ENCODE assay signal across 8 cellular contexts in genomic region chr17:68248199-68248825, GRCh38. TPM values are rescaled to one million over a fixed set of nuclear protein-coding genes. Genes with fewer than 3 reads are reported as not detected.
DNase-seq lines count a peak whose midpoint lies in the region; ATAC-seq and TF ChIP-seq lines count a peak whose summit lies in the region.

No MANE protein-coding gene starts in this region.

- H3K79me2 ChIP-seq in GM23248 (ENCODE audit: insufficient read depth) = peaks cover 24% of the 10 kb centered on the region; the same call in 1 of the 2 replicates

- 0 to 2% methylated on average over 8 to 19 of the region's 19 CpGs for WGBS in GM23248 (ENCODE audit: low coverage in 1 of 2, low lambda C conversion rate in 2 of 2, missing lambda C conversion rate in 2 of 2), 2 experiments
- WGBS in adrenal gland, 4 donors = 1 to 4% (median 3%) methylated on average over 6 to 19 of the region's 19 CpGs

- H3K4me3 ChIP-seq in GM23248 (peak overlapping the region; percentile 78), adrenal gland (peak overlapping the region; percentile 26 to 91 (median 62))

- ATAC-seq in sciatic nerve = peak; percentile 70

- H3K27me3 ChIP-seq in GM23248 (replicated peaks; ENCODE audit: insufficient read depth) = no peaks in the 10 kb centered on the region
- no peaks in the 10 kb centered on the region for H3K27me3 ChIP-seq in adrenal gland

- intact Hi-C loops in adrenal gland (cut with DNase I) (no loop called here), sciatic nerve (cut with DNase I) (no loop called here)

- no peaks in the 10 kb centered on the region for H3K9me3 ChIP-seq in GM23248 (ENCODE audit: low read depth)
- no peaks in the 10 kb centered on the region for H3K9me3 ChIP-seq in adrenal gland (replicated peaks in 1 of 3)

- DNase-seq in NCI-H2029 (lab: John Stamatoyannopoulos, UW) (peak; percentile 17), NCI-H2029 treated with DMSO at 0.1 percent for 48 hours (lab: John Stamatoyannopoulos, UW) (no peak), GM23248 (peak; percentile 86), M059J (ENCODE audit: low read depth) (peak; percentile 45), adrenal gland (peak in 5 of 7 donors; percentile 59 to 88 (median 77)), hepatic stellate cell (ENCODE audit: low spot score) (peak; percentile 59), sciatic nerve (ENCODE audit: low spot score) (no peak), NOMO-1 treated with DMSO at 0.1 percent for 48 hours (lab: John Stamatoyannopoulos, UW; ENCODE audit: unreplicated experiment) (no peak)

- H3K9me2 ChIP-seq in GM23248 (ENCODE audit: insufficient read depth) = no peaks in the 10 kb centered on the region

- H3K27ac ChIP-seq in GM23248 = peak overlapping the region; percentile 88
- H3K27ac ChIP-seq in adrenal gland = peak overlapping the region; percentile 92 to 98 (median 97)

- peak overlapping the region; percentile 83 for H3K4me2 ChIP-seq in GM23248 (ENCODE audit: unreplicated experiment)

- in situ Hi-C loops in GM23248 (cut with MboI) = no loop called here

- H3K4me1 ChIP-seq in GM23248 (ENCODE audit: insufficient read depth) (peaks cover 12% of the 10 kb centered on the region), adrenal gland (replicated peaks in 1 of 2) (peaks cover 10% of the 10 kb centered on the region in 2 donors)

- peaks cover 9% of the 10 kb centered on the region; the same call in 1 of the 2 replicates for H3F3A ChIP-seq in GM23248 (ENCODE audit: insufficient read depth)

- H3K9ac ChIP-seq in GM23248 = peak overlapping the region; percentile 93

- H3K36me3 ChIP-seq in GM23248 (ENCODE audit: low read depth) (peaks cover 7% of the 10 kb centered on the region; the same call in 1 of the 2 replicates), adrenal gland (replicated peaks in 1 of 2) (peaks cover 0 to 17% of the 10 kb centered on the region in 2 donors)

- TF ChIP-seq CTCF in adrenal gland (IDR thresholded peaks at IDR 0.05) = no peak

- H2AFZ ChIP-seq in GM23248 = peak overlapping the region; percentile 86

- no peak for TF ChIP-seq POLR2A in adrenal gland (IDR thresholded peaks at IDR 0.05)

- no peaks in the 10 kb centered on the region for H4K20me1 ChIP-seq in GM23248 (ENCODE audit: insufficient read depth)

RNA-seq across cellular contexts. Expression of gene AMZ2, which starts 0.5 kb away (rescaled TPM):
- total RNA-seq in GM23248 (2014; rRNA removed; shearing (Covaris generic)) = 81.6 and 96.7 TPM in 2 replicates
- polyA plus RNA-seq in GM23248 (2016; fragmentation: Nextera tagmentation; extraction: Ambion mirVana) = 117 and 120 TPM in 2 replicates
- total RNA-seq in M059J (2014; rRNA removed; shearing (Covaris generic)) = 96.3 and 118 TPM in 2 replicates
- 100 to 1,000 TPM in 1 of 8 donors, 10 to 100 TPM in 7; 55.5 to 113 (median 72.6) TPM for total RNA-seq in adrenal gland
- 100 to 1,000 TPM in 2 of 3 donors, 10 to 100 TPM in 1; 82.6 to 135 (median 135) TPM for polyA plus RNA-seq in adrenal gland
- total RNA-seq in sciatic nerve = 62.1 TPM

RNA-seq across cellular contexts. Expression of gene SLC16A6, which starts 42.6 kb away (rescaled TPM):
- 0.13 and 0.32 TPM in 2 replicates for total RNA-seq in GM23248 (2014; rRNA removed; shearing (Covaris generic))
- polyA plus RNA-seq in GM23248 (2016; fragmentation: Nextera tagmentation; extraction: Ambion mirVana) (0.16 and 0.30 TPM in 2 replicates), adrenal gland (10 to 100 TPM in 1 of 3 donors, 1 to 10 TPM in 1, under 1 TPM in 1; 0.47 to 59.7 (median 1.1) TPM)
- total RNA-seq in M059J (2014; rRNA removed; shearing (Covaris generic)) = 0.20 and 2.6 TPM in 2 replicates
- total RNA-seq in adrenal gland (10 to 100 TPM in 1 of 8 donors, 1 to 10 TPM in 6, under 1 TPM in 1; 0.84 to 83.0 (median 2.5) TPM), sciatic nerve (1.1 TPM)

RNA-seq across cellular contexts. Expression of gene ARSG, which starts 43.0 kb away (rescaled TPM):
- total RNA-seq in GM23248 (2014; rRNA removed; shearing (Covaris generic)) = 2.8 and 9.1 TPM in 2 replicates
- polyA plus RNA-seq in GM23248 (2016; fragmentation: Nextera tagmentation; extraction: Ambion mirVana) = 5.0 and 5.6 TPM in 2 replicates
- 0.86 and 3.5 TPM in 2 replicates for total RNA-seq in M059J (2014; rRNA removed; shearing (Covaris generic))
- 10 to 100 TPM in 4 of 8 donors, 1 to 10 TPM in 4; 7.3 to 49.6 (median 12.7) TPM for total RNA-seq in adrenal gland
- 10 to 100 TPM in 1 of 3 donors, 1 to 10 TPM in 2; 2.1 to 22.9 (median 3.1) TPM for polyA plus RNA-seq in adrenal gland
- total RNA-seq in sciatic nerve = 7.0 TPM

Comparison
In these comparisons a context has a peak if more than half of its experiments do, and no peak if none do; other contexts are left out.
1. DNase-seq: peak in NCI-H2029 (single experiment), GM23248 (single experiment), M059J (single experiment), adrenal gland (5 of 7) and hepatic stellate cell (single experiment); none in NCI-H2029 treated with DMSO at 0.1 percent for 48 hours (single experiment), sciatic nerve (single experiment) and NOMO-1 treated with DMSO at 0.1 percent for 48 hours (single experiment).